In genomic region chr1:41367102-41367537, GRCh38 we compare ENCODE assay signal across 10 cellular contexts. TPM values are rescaled to one million over a fixed set of nuclear protein-coding genes. Genes with fewer than 3 reads are reported as not detected.
DNase-seq lines count a peak whose midpoint lies in the region; ATAC-seq and TF ChIP-seq lines count a peak whose summit lies in the region.
"Had no signal": no experiment of that assay in that cellular context is flagged by ENCODE, and none has a peak within 500 bp of the region (broad histone marks: within the 10 kb centered on the region; RNA-seq: fewer than 3 reads in every experiment).

No MANE protein-coding gene starts in this region.

- H3K9ac ChIP-seq in Loucy (ENCODE audit: low read depth, low read length, poor library complexity, severe bottlenecking), result peak overlapping the region; percentile 98

- H3K27me3 Mint-ChIP-seq in effector memory CD8-positive, alpha-beta T cell, result peaks cover 44 to 84% of the 10 kb centered on the region in 2 donors

- H3K36me3 ChIP-seq in Loucy (ENCODE audit: insufficient read depth, low read length), result no peaks in the 10 kb centered on the region
- no peaks in the 10 kb centered on the region for H3K36me3 ChIP-seq in ovary

- peak overlapping the region; percentile 83 for H2AFZ ChIP-seq in Loucy (ENCODE audit: low read length)

- 43 to 64% (median 57%) methylated on average over 6 of the region's 6 CpGs for WGBS in ovary, 3 donors

- H3K4me1 ChIP-seq in Loucy (ENCODE audit: insufficient read depth, low read length, poor library complexity, severe bottlenecking), result peaks cover 83% of the 10 kb centered on the region
- H3K4me1 ChIP-seq in ovary (ENCODE audit: insufficient read depth), result peaks cover 27% of the 10 kb centered on the region

- peaks cover 6% of the 10 kb centered on the region for H3F3A ChIP-seq in Loucy (ENCODE audit: low read depth)

- H3K9me3 ChIP-seq in Loucy (ENCODE audit: insufficient read depth, low read depth, low read length), result no peaks in the 10 kb centered on the region
- H3K9me3 ChIP-seq in ovary, result no peaks in the 10 kb centered on the region

- H3K4me3 Mint-ChIP-seq in effector memory CD8-positive, alpha-beta T cell, result peak overlapping the region; percentile 47 to 73

- peaks cover 7 to 30% of the 10 kb centered on the region in 2 donors for H3K4me1 Mint-ChIP-seq in effector memory CD8-positive, alpha-beta T cell (ENCODE audit: low read depth in 2 of 2)

- no peaks in the 10 kb centered on the region for H3K9me3 Mint-ChIP-seq in effector memory CD8-positive, alpha-beta T cell

- TF ChIP-seq EP300 in ovary (IDR thresholded peaks at IDR 0.05), result no peak

- peaks cover 10% of the 10 kb centered on the region for H4K20me1 ChIP-seq in Loucy (ENCODE audit: insufficient read depth, low read length, poor library complexity, severe bottlenecking)

- peak overlapping the region; percentile 88 for H3K4me3 ChIP-seq in Loucy (ENCODE audit: low read length, poor library complexity, severe bottlenecking)
- H3K4me3 ChIP-seq in ovary, result peak overlapping the region; percentile 43

- ATAC-seq in effector memory CD8-positive, alpha-beta T cell (replicated peaks), result no peak
- ATAC-seq in HG03460 (IDR thresholded peaks at IDR 0.05; ENCODE audit: unreplicated experiment), result no peak
- ATAC-seq: HCT116 had no signal

- H3K36me3 Mint-ChIP-seq in effector memory CD8-positive, alpha-beta T cell (ENCODE audit: insufficient read depth), result peaks cover 4% of the 10 kb centered on the region

- intact Hi-C loops in ovary (cut with DNase I), result loop anchor here in 1 of 4 donors (2.0 kb wide), 1 partner anchor 40 kb away; no protein-coding TSS in a partner anchor

- H3K79me2 ChIP-seq in Loucy (ENCODE audit: insufficient read depth, low read length), result peaks cover 27% of the 10 kb centered on the region; the same call in 1 of the 2 replicates

- H3K4me2 ChIP-seq in Loucy (ENCODE audit: low read depth, low read length, poor library complexity, severe bottlenecking), result peak overlapping the region; percentile 85

- TF ChIP-seq CTCF in Loucy (conservative IDR thresholded peaks at IDR 0.05; ENCODE audit: low read length), result peak; percentile 31
- TF ChIP-seq CTCF in ovary (IDR thresholded peaks at IDR 0.05), result no peak

- no peaks in the 10 kb centered on the region for H3K9me2 ChIP-seq in Loucy (replicated peaks; ENCODE audit: low read depth, low read length)

- peak overlapping the region in 1 of 2 donors; percentile 67 for H3K27ac Mint-ChIP-seq in effector memory CD8-positive, alpha-beta T cell

- H3K27ac ChIP-seq in ovary, result peak overlapping the region in 1 of 2 donors; percentile 65

- H3K27me3 ChIP-seq in Loucy (ENCODE audit: insufficient read depth, low read length, poor library complexity, severe bottlenecking) (no peaks in the 10 kb centered on the region), ovary (no peaks in the 10 kb centered on the region)

- DNase-seq in DMS 273 (lab: John Stamatoyannopoulos, UW; ENCODE audit: unreplicated experiment), result peak; percentile 100
- DNase-seq in effector memory CD8-positive, alpha-beta T cell, result no peak
- DNase-seq in ovary, result no peak
- DNase-seq in C1 segment of cervical spinal cord (lab: John Stamatoyannopoulos, UW), result no peak
- DNase-seq in NCI-H526 treated with DMSO at 0.1 percent for 48 hours (lab: John Stamatoyannopoulos, UW), result no peak
- DNase-seq: GF-D8, occipital lobe had no signal

- TF ChIP-seq POLR2A in ovary (IDR thresholded peaks at IDR 0.05), result no peak

RNA-seq across cellular contexts. Expression of gene FOXO6, which starts 5.9 kb away (rescaled TPM):
- 10 to 100 TPM in 4 of 7 donors, 1 to 10 TPM in 3; 3.9 to 18.9 (median 10.3) TPM for total RNA-seq in ovary
- polyA plus RNA-seq in ovary, result 1 to 10 TPM in 1 of 2 donors, under 1 TPM in 1; 0.90 to 1.4 TPM
